ENCODE assay signal across 2 cellular contexts in genomic region chr2:171163261-171163660, GRCh38.
A peak's percentile ranks its signal among the peaks of the same experiment; 100 is the strongest.
TF ChIP-seq lines count a peak whose summit lies in the region.

No MANE protein-coding gene starts in this region.

TF ChIP-seq in WTC11, 78 proteins besides CTCF, POLR2A, EP300 and RAD21:
- TF ChIP-seq ZMAT4 (CRISPR knock-in tag; IDR thresholded peaks at IDR 0.05) (no peak), MLX (CRISPR knock-in tag; IDR thresholded peaks at IDR 0.05) (no peak), ZNF512 (CRISPR knock-in tag; IDR thresholded peaks at IDR 0.05; ENCODE audit: borderline replicate concordance) (no peak), SP1 (CRISPR knock-in tag; conservative IDR thresholded peaks at IDR 0.05) (no peak), AR (CRISPR knock-in tag; IDR thresholded peaks at IDR 0.05) (no peak), NFYB (CRISPR knock-in tag; conservative IDR thresholded peaks at IDR 0.05; ENCODE audit: low read depth) (no peak), ZNF281 (CRISPR knock-in tag; IDR thresholded peaks at IDR 0.05) (no peak), GRHL2 (CRISPR knock-in tag; IDR thresholded peaks at IDR 0.05; ENCODE audit: insufficient replicate concordance, severe bottlenecking) (no peak), IRF2 (CRISPR knock-in tag; IDR thresholded peaks at IDR 0.05; ENCODE audit: borderline replicate concordance, low read depth) (no peak), ARID4B (CRISPR knock-in tag; IDR thresholded peaks at IDR 0.05; ENCODE audit: borderline replicate concordance) (no peak)

TF ChIP-seq in H1, 55 proteins besides CTCF, POLR2A, EP300 and RAD21:
- TF ChIP-seq MAFK (IDR thresholded peaks at IDR 0.05; ENCODE audit: low read depth, low read length) (peak; percentile 72), HDAC6 (IDR thresholded peaks at IDR 0.05; ENCODE audit: low read depth, low read length) (no peak), SIN3A (conservative IDR thresholded peaks at IDR 0.05 in 1 of 2, IDR thresholded peaks at IDR 0.05 in 1 of 2; ENCODE audit: low read depth in 1 of 2, low read length in 2 of 2) (no peak), CHD2 (IDR thresholded peaks at IDR 0.05; ENCODE audit: low read length) (no peak)
